8 cellular contexts compared by ENCODE assay signal in genomic region chr18:77061946-77062517, GRCh38.
DNase-seq lines count a peak whose midpoint lies in the region; ATAC-seq and TF ChIP-seq lines count a peak whose summit lies in the region.

No MANE protein-coding gene starts in this region.

- peaks cover 18 to 24% of the 10 kb centered on the region in 2 donors for H3K4me1 ChIP-seq in mucosa of rectum (ENCODE audit: control insufficient read depth in 2 of 2, insufficient read depth in 2 of 2, low read length in 2 of 2)

- H3K27ac ChIP-seq in mucosa of rectum (ENCODE audit: low read depth in 2 of 2, low read length in 2 of 2) = peak overlapping the region; percentile 71 to 81

- peak; percentile 44 for ATAC-seq in GM21515 (IDR thresholded peaks at IDR 0.05; ENCODE audit: unreplicated experiment)
- peak; percentile 38 for ATAC-seq in HG03571 (IDR thresholded peaks at IDR 0.05; ENCODE audit: unreplicated experiment)
- peak in 1 of 2 donors; percentile 39 for ATAC-seq in activated naive CD4-positive, alpha-beta T cell treated with anti-CD3 and anti-CD28 coated beads, Interleukin-2, amount 50 U/mL, for 72 hours

- no peaks in the 10 kb centered on the region for H3K9me3 ChIP-seq in mucosa of rectum (ENCODE audit: control insufficient read depth in 2 of 2, low read length in 2 of 2)

- no peak overlapping the region for H3K4me3 ChIP-seq in mucosa of rectum (ENCODE audit: low read length in 2 of 2)

- peaks cover 10 to 12% of the 10 kb centered on the region in 2 donors for H3K36me3 ChIP-seq in mucosa of rectum (ENCODE audit: control insufficient read depth in 2 of 2, insufficient read depth in 2 of 2, low read length in 2 of 2)

- DNase-seq in activated naive CD4-positive, alpha-beta T cell treated with anti-CD3 and anti-CD28 coated beads, Interleukin-2, amount 50 U/mL, for 72 hours (ENCODE audit: low spot score in 2 of 2) = peak in 1 of 2 donors; percentile 57
- DNase-seq in effector CD4-positive, alpha-beta T cell = no peak
- DNase-seq in AG08396 (ENCODE audit: low spot score) (no peak), NCI-H1048 (lab: John Stamatoyannopoulos, UW) (no peak)

- H3K9ac ChIP-seq in mucosa of rectum (ENCODE audit: low read depth in 1 of 2, low read length in 2 of 2) = no peak overlapping the region

- H3K36me3 Mint-ChIP-seq in activated naive CD4-positive, alpha-beta T cell treated with anti-CD3 and anti-CD28 coated beads, Interleukin-2, amount 50 U/mL, for 72 hours = peaks cover 24 to 68% of the 10 kb centered on the region in 2 donors

- peak; percentile 34 for TF ChIP-seq CTCF in GM12873 (IDR thresholded peaks at IDR 0.05; ENCODE audit: insufficient read depth, low read depth, low read length, missing control alignments)

- peak overlapping the region; percentile 96 to 100 for H3K27ac Mint-ChIP-seq in activated naive CD4-positive, alpha-beta T cell treated with anti-CD3 and anti-CD28 coated beads, Interleukin-2, amount 50 U/mL, for 72 hours

- H3K27me3 ChIP-seq in mucosa of rectum (ENCODE audit: control insufficient read depth in 2 of 2, insufficient read depth in 2 of 2, low read length in 2 of 2) = no peaks in the 10 kb centered on the region

- H3K9me3 Mint-ChIP-seq in activated naive CD4-positive, alpha-beta T cell treated with anti-CD3 and anti-CD28 coated beads, Interleukin-2, amount 50 U/mL, for 72 hours = no peaks in the 10 kb centered on the region
